In the genomic region with DNA sequence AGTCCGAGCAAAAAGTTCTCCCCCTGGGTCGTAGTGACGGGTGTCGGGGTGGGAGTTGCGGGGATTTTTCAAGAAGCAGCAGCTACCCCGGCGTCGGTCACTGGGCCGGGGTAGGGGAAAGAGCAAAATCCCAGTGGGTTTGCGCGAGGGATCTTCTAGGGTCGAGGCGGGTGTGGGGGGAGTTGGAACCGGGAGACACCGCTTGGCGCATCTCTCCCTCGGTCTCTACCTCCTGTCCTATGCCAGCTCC, we compare ENCODE assay signal across 9 cellular contexts. TPM values are rescaled to one million over a fixed set of nuclear protein-coding genes. Genes with fewer than 3 reads are reported as not detected.
DNase-seq lines count a peak whose midpoint lies in the region; ATAC-seq, FAIRE-seq and TF ChIP-seq lines count a peak whose summit lies in the region.
"Had no signal": no experiment of that assay in that cellular context is flagged by ENCODE, and none has a peak within 500 bp of the region (broad histone marks: within the 10 kb centered on the region; RNA-seq: fewer than 3 reads in every experiment).

No MANE protein-coding gene starts in this region.

- no peak for TF ChIP-seq POLR2A in right lobe of liver (IDR thresholded peaks at IDR 0.05)

- DNase-seq in activated CD4-positive, alpha-beta T cell treated with anti-CD3 and anti-CD28 coated beads, Interleukin-2, amount 10 ng/mL, durations not matched to agents 24 days and 14 days = peak; percentile 81
- DNase-seq in activated CD4-positive, alpha-beta T cell treated with anti-CD3 and anti-CD28 coated beads, Interleukin-2, amount 50 U/mL, for 1 hour = no peak
- DNase-seq in astrocyte (ENCODE audit: low read depth) (no peak), right lobe of liver (no peak), tibial artery (peak in 1 of 2 donors; percentile 74), NCI-H2029 (lab: John Stamatoyannopoulos, UW) (no peak), activated gamma-delta T cell (lab: John Stamatoyannopoulos, UW) (no peak)
- DNase-seq in stimulated activated CD4-positive, alpha-beta T cell treated with anti-CD3 and anti-CD28 coated beads, Interleukin-15, amount 100 ng/mL, for 24 hours = no peak

- peaks cover 6% of the 10 kb centered on the region for H3K36me3 ChIP-seq in astrocyte (ENCODE audit: insufficient read depth, low read length)
- peaks cover 0 to 4% (median 0%) of the 10 kb centered on the region in 4 donors for H3K36me3 ChIP-seq in right lobe of liver
- peaks cover 3 to 5% (median 4%) of the 10 kb centered on the region in 3 donors for H3K36me3 ChIP-seq in tibial artery

- peaks cover 41% of the 10 kb centered on the region for H3K79me2 ChIP-seq in astrocyte (ENCODE audit: insufficient read depth, low read length)

- H3K4me2 ChIP-seq in astrocyte (ENCODE audit: low read length) = peak overlapping the region; percentile 98

- peak overlapping the region; percentile 76 for H3K4me3 ChIP-seq in astrocyte (ENCODE audit: insufficient read depth, low read depth, low read length)
- H3K4me3 ChIP-seq in right lobe of liver = peak overlapping the region; percentile 82 to 97 (median 93)
- H3K4me3 ChIP-seq in tibial artery = peak overlapping the region; percentile 81 to 83

- H4K20me1 ChIP-seq in astrocyte (ENCODE audit: insufficient read depth, low read length) = peaks cover 27% of the 10 kb centered on the region

- TF ChIP-seq CTCF in astrocyte (IDR thresholded peaks at IDR 0.05; ENCODE audit: insufficient read depth, low read depth, low read length) (no peak), right lobe of liver (IDR thresholded peaks at IDR 0.05) (no peak), tibial artery (IDR thresholded peaks at IDR 0.05) (no peak)

- ATAC-seq in right lobe of liver = no peak

- H2AFZ ChIP-seq in astrocyte (ENCODE audit: low read depth, low read length) = peak overlapping the region; percentile 77

- FAIRE-seq in astrocyte (lab: Jason Lieb, UNC) = no peak

- H3K9me3 Mint-ChIP-seq in activated CD4-positive, alpha-beta T cell treated with anti-CD3 and anti-CD28 coated beads, Interleukin-2, amount 10 ng/mL, durations not matched to agents 24 days and 14 days = no peaks in the 10 kb centered on the region
- H3K9me3 Mint-ChIP-seq in astrocyte (ENCODE audit: unreplicated experiment) = no peaks in the 10 kb centered on the region

- peaks cover 13% of the 10 kb centered on the region for H3K36me3 Mint-ChIP-seq in activated CD4-positive, alpha-beta T cell treated with anti-CD3 and anti-CD28 coated beads, Interleukin-2, amount 10 ng/mL, durations not matched to agents 24 days and 14 days (ENCODE audit: low read depth)
- H3K36me3 Mint-ChIP-seq in astrocyte (ENCODE audit: low read depth, unreplicated experiment) = peaks cover 2% of the 10 kb centered on the region

- H3K4me1 ChIP-seq in astrocyte (ENCODE audit: insufficient read depth, low read length) = peaks cover 30% of the 10 kb centered on the region
- H3K4me1 ChIP-seq in right lobe of liver = peaks cover 0 to 33% (median 15%) of the 10 kb centered on the region in 4 donors
- H3K4me1 ChIP-seq in tibial artery = peaks cover 0 to 43% (median 35%) of the 10 kb centered on the region in 4 donors

- H3K9me3 ChIP-seq in astrocyte (ENCODE audit: insufficient read depth, low read depth, low read length) (no peaks in the 10 kb centered on the region), right lobe of liver (no peaks in the 10 kb centered on the region), tibial artery (no peaks in the 10 kb centered on the region)

- H3K27me3 Mint-ChIP-seq in activated CD4-positive, alpha-beta T cell treated with anti-CD3 and anti-CD28 coated beads, Interleukin-2, amount 10 ng/mL, durations not matched to agents 24 days and 14 days = peaks cover 2% of the 10 kb centered on the region
- H3K27me3 Mint-ChIP-seq in astrocyte (ENCODE audit: low read depth, unreplicated experiment) = no peaks in the 10 kb centered on the region

- intact Hi-C loops in activated CD4-positive, alpha-beta T cell treated with anti-CD3 and anti-CD28 coated beads, Interleukin-2, amount 10 ng/mL, durations not matched to agents 24 days and 14 days (cut with micrococcal nuclease) = loop anchor here (1.0 kb wide), 1 partner anchor 105 kb away; no protein-coding TSS in a partner anchor
- intact Hi-C loops in right lobe of liver (cut with DNase I) (no loop called here), tibial artery (cut with DNase I; ENCODE audit: low total_unique reads) (no loop called here)

- peaks cover 23% of the 10 kb centered on the region for H3K4me1 Mint-ChIP-seq in activated CD4-positive, alpha-beta T cell treated with anti-CD3 and anti-CD28 coated beads, Interleukin-2, amount 10 ng/mL, durations not matched to agents 24 days and 14 days
- H3K4me1 Mint-ChIP-seq in astrocyte (ENCODE audit: low read depth, unreplicated experiment) = peaks cover 10% of the 10 kb centered on the region

- H3K27me3 ChIP-seq in astrocyte (ENCODE audit: insufficient read depth, low read length) (no peaks in the 10 kb centered on the region), right lobe of liver (no peaks in the 10 kb centered on the region), tibial artery (no peaks in the 10 kb centered on the region)

- WGBS in right lobe of liver (ENCODE audit: insufficient coverage, low coverage, low lambda C conversion rate, missing lambda C conversion rate) = 0% methylated on average over 16 of the region's 17 CpGs

- peak overlapping the region; percentile 94 for H3K4me3 Mint-ChIP-seq in activated CD4-positive, alpha-beta T cell treated with anti-CD3 and anti-CD28 coated beads, Interleukin-2, amount 10 ng/mL, durations not matched to agents 24 days and 14 days
- H3K4me3 Mint-ChIP-seq in astrocyte (ENCODE audit: unreplicated experiment) = peak overlapping the region; percentile 92

- H3K27ac ChIP-seq in astrocyte (ENCODE audit: low read depth, low read length) = peak overlapping the region; percentile 73
- H3K27ac ChIP-seq in right lobe of liver = peak overlapping the region; percentile 87 to 97 (median 96)
- H3K27ac ChIP-seq in tibial artery = peak overlapping the region; percentile 94 to 99

- H3K9ac ChIP-seq in astrocyte (ENCODE audit: low read length) = peak overlapping the region; percentile 83

- H3K27ac Mint-ChIP-seq in activated CD4-positive, alpha-beta T cell treated with anti-CD3 and anti-CD28 coated beads, Interleukin-2, amount 10 ng/mL, durations not matched to agents 24 days and 14 days = peak overlapping the region; percentile 91
- peak overlapping the region; percentile 70 for H3K27ac Mint-ChIP-seq in astrocyte (ENCODE audit: unreplicated experiment)

RNA-seq across cellular contexts. Expression of gene UBTF, which starts 2.3 kb away (rescaled TPM):
- 193 and 195 TPM in 2 replicates for total RNA-seq in activated CD4-positive, alpha-beta T cell treated with anti-CD3 and anti-CD28 coated beads, Interleukin-2, amount 10 ng/mL, durations not matched to agents 24 days and 14 days
- total RNA-seq in astrocyte = 43.2 and 48.0 TPM in 2 replicates
- 10 to 100 TPM; 22.3 to 35.9 (median 32.0) TPM for total RNA-seq in right lobe of liver

RNA-seq across cellular contexts. Expression of gene ATXN7L3, which starts 22.1 kb away (rescaled TPM):
- total RNA-seq in activated CD4-positive, alpha-beta T cell treated with anti-CD3 and anti-CD28 coated beads, Interleukin-2, amount 10 ng/mL, durations not matched to agents 24 days and 14 days = 105 and 118 TPM in 2 replicates
- total RNA-seq in astrocyte = 87.0 and 96.0 TPM in 2 replicates
- 10 to 100 TPM; 20.3 to 26.8 (median 22.1) TPM for total RNA-seq in right lobe of liver

RNA-seq across cellular contexts. Expression of gene TMUB2, which starts 35.0 kb away (rescaled TPM):
- 16.1 and 19.0 TPM in 2 replicates for total RNA-seq in activated CD4-positive, alpha-beta T cell treated with anti-CD3 and anti-CD28 coated beads, Interleukin-2, amount 10 ng/mL, durations not matched to agents 24 days and 14 days
- total RNA-seq in astrocyte = 28.2 and 28.8 TPM in 2 replicates
- 10 to 100 TPM; 13.8 to 18.0 (median 15.7) TPM for total RNA-seq in right lobe of liver

RNA-seq across cellular contexts. Expression of gene SLC4A1, which starts 46.1 kb away (rescaled TPM):
- not detected in 2 replicates for total RNA-seq in activated CD4-positive, alpha-beta T cell treated with anti-CD3 and anti-CD28 coated beads, Interleukin-2, amount 10 ng/mL, durations not matched to agents 24 days and 14 days
- not detected in 2 replicates for total RNA-seq in astrocyte
- 10 to 100 TPM in 1 of 6 experiments, 1 to 10 TPM in 2, under 1 TPM in 3; 0.06 to 31.8 (median 1.2) TPM for total RNA-seq in right lobe of liver

RNA-seq across cellular contexts. Expression of gene ASB16, which starts 51.3 kb away (rescaled TPM):
- 0.09 and 0.78 TPM in 2 replicates for total RNA-seq in activated CD4-positive, alpha-beta T cell treated with anti-CD3 and anti-CD28 coated beads, Interleukin-2, amount 10 ng/mL, durations not matched to agents 24 days and 14 days
- total RNA-seq in astrocyte = not detected in 2 replicates
- total RNA-seq in right lobe of liver = 1 to 10 TPM in 1 of 6 experiments, not detected in 5; 1.5 TPM
- total RNA-seq: SK-MEL-5 had no signal
